18 cellular contexts compared by ENCODE assay signal in the genomic region with DNA sequence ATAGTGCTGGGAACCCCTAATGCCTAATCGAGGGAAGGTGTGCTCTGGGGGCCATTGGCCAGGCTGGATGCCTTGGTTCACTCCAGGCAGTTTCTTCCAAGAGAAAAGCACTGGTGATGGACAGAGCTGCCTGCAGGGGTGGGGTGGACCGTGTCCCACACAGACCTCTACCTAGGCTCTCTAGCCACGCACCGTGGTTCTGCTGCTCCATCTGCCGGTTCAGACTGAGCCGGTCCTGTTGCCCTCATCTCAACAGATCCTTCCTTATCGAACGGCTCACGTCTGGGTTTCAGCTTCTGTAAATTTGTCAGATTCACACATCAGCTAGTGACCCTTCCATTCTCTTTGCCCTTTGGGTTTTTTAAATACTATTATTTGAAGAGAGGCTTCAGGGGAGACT. TPM values are rescaled to one million over a fixed set of nuclear protein-coding genes. Genes with fewer than 3 reads are reported as not detected.
"Had no signal": no experiment of that assay in that cellular context is flagged by ENCODE, and none has a peak within 500 bp of the region (broad histone marks: within the 10 kb centered on the region; RNA-seq: fewer than 3 reads in every experiment).

No MANE protein-coding gene starts in this region.

- H3K9me3 Mint-ChIP-seq: dendritic cell treated with granulocyte-macrophage colony-stimulating factor and Interleukin-4, amounts not matched to agents 40 ng/mL and 50 ng/mL, for 4 days; effector memory CD8-positive, alpha-beta T cell; mesothelial cell of epicardium; natural killer cell treated with Interleukin-12 subunit alpha and Interleukin-12 subunit beta and Interleukin-15 and Interleukin-18, amount 100 ng/mL, for 72 hours had no signal

- H3K4me1 ChIP-seq: psoas muscle, stomach, transverse colon had no signal

- DNase-seq: cerebellar nuclear complex; effector memory CD8-positive, alpha-beta T cell; foreskin keratinocyte; hippocampal formation; kidney glomerular epithelial cell; mammary epithelial cell; occipital lobe; psoas muscle; stimulated activated naive CD4-positive, alpha-beta T cell; stomach; substantia nigra; transverse colon had no signal

- ATAC-seq: effector memory CD8-positive, alpha-beta T cell; natural killer cell treated with Interleukin-12 subunit alpha and Interleukin-12 subunit beta and Interleukin-15 and Interleukin-18, amount 100 ng/mL, for 72 hours; psoas muscle; sciatic nerve had no signal

- H3K9me3 ChIP-seq: psoas muscle, stomach, thoracic aorta, transverse colon had no signal

- H3K4me3 Mint-ChIP-seq: dendritic cell treated with granulocyte-macrophage colony-stimulating factor and Interleukin-4, amounts not matched to agents 40 ng/mL and 50 ng/mL, for 4 days; effector memory CD8-positive, alpha-beta T cell; mesothelial cell of epicardium; natural killer cell treated with Interleukin-12 subunit alpha and Interleukin-12 subunit beta and Interleukin-15 and Interleukin-18, amount 100 ng/mL, for 72 hours had no signal

- H3K27me3 ChIP-seq: foreskin keratinocyte, stomach, transverse colon had no signal

- H3K27ac ChIP-seq: foreskin keratinocyte, psoas muscle, stomach, thoracic aorta, transverse colon had no signal

- H3K4me3 ChIP-seq: psoas muscle, stomach, thoracic aorta, transverse colon had no signal

- H3K27ac Mint-ChIP-seq: dendritic cell treated with granulocyte-macrophage colony-stimulating factor and Interleukin-4, amounts not matched to agents 40 ng/mL and 50 ng/mL, for 4 days; mesothelial cell of epicardium; natural killer cell treated with Interleukin-12 subunit alpha and Interleukin-12 subunit beta and Interleukin-15 and Interleukin-18, amount 100 ng/mL, for 72 hours had no signal

- H3K27me3 Mint-ChIP-seq: dendritic cell treated with granulocyte-macrophage colony-stimulating factor and Interleukin-4, amounts not matched to agents 40 ng/mL and 50 ng/mL, for 4 days; effector memory CD8-positive, alpha-beta T cell; natural killer cell treated with Interleukin-12 subunit alpha and Interleukin-12 subunit beta and Interleukin-15 and Interleukin-18, amount 100 ng/mL, for 72 hours had no signal

- FAIRE-seq: colon had no signal

RNA-seq across cellular contexts. Expression of a gene that starts 46.9 kb away (rescaled TPM):
- total RNA-seq: foreskin keratinocyte; mesothelial cell of epicardium; natural killer cell treated with Interleukin-12 subunit alpha and Interleukin-12 subunit beta and Interleukin-15 and Interleukin-18, amount 100 ng/mL, for 72 hours had no signal
